Comparison of ENCODE assay signal across 8 cellular contexts in genomic region chr11:66267039-66267378, GRCh38. TPM values are rescaled to one million over a fixed set of nuclear protein-coding genes. Genes with fewer than 3 reads are reported as not detected.
DNase-seq lines count a peak whose midpoint lies in the region; ATAC-seq, FAIRE-seq and TF ChIP-seq lines count a peak whose summit lies in the region.

No MANE protein-coding gene starts in this region.

- H2AFZ ChIP-seq in HepG2 (ENCODE audit: low read length) = no peak overlapping the region

- TF ChIP-seq POLR2A in HepG2 (IDR thresholded peaks at IDR 0.05; ENCODE audit: insufficient read depth in 1 of 2, low read depth in 2 of 2, low read length in 2 of 2) = no peak

- peaks cover 10% of the 10 kb centered on the region for H4K20me1 ChIP-seq in HepG2 (ENCODE audit: insufficient read depth, low read length)

- intact Hi-C loops in HepG2 (cut with micrococcal nuclease; ENCODE audit: unreplicated experiment) (no loop called here), mucosa of descending colon (cut with DNase I, micrococcal nuclease) (no loop called here)

- TF ChIP-seq RAD21 in HepG2 (CRISPR knock-in tag; IDR thresholded peaks at IDR 0.05) = no peak

- H3K79me2 ChIP-seq in HepG2 (ENCODE audit: insufficient read depth, low read length) = peaks cover 24% of the 10 kb centered on the region

- H3K36me3 ChIP-seq in HepG2 (replicated peaks in 1 of 2; ENCODE audit: control insufficient read depth in 1 of 2, insufficient read depth in 2 of 2, low read length in 2 of 2) (peaks cover 8 to 12% of the 10 kb centered on the region in 2 experiments; a peak in 4 of 5 replicates), thoracic aorta (peaks cover 26% of the 10 kb centered on the region), mucosa of descending colon (ENCODE audit: low read depth) (peaks cover 3% of the 10 kb centered on the region)

- H3K4me3 Mint-ChIP-seq in T-helper 2 cell treated with Interferon-gamma antibody and Interleukin-4, amounts not matched to agents 5 μg/mL and 100 μg/mL, for 36 hours = peak overlapping the region; percentile 99
- peak overlapping the region; percentile 85 to 97 (median 93) for H3K4me3 Mint-ChIP-seq in brain

- H3K4me2 ChIP-seq in HepG2 (ENCODE audit: low read depth, low read length) = peak overlapping the region; percentile 47; the same call in 1 of the 2 replicates

- no peaks in the 10 kb centered on the region; a peak in 1 of 5 replicates for H3K27me3 ChIP-seq in HepG2 (ENCODE audit: control insufficient read depth in 1 of 2, insufficient read depth in 2 of 2, low read length in 2 of 2)
- no peaks in the 10 kb centered on the region for H3K27me3 ChIP-seq in thoracic aorta (replicated peaks; ENCODE audit: insufficient read depth)

- TF ChIP-seq EP300 in HepG2 (IDR thresholded peaks at IDR 0.05; ENCODE audit: low read depth in 2 of 2, low read length in 2 of 2) = no peak
- no peak for TF ChIP-seq EP300 in HepG2 (CRISPR knock-in tag; IDR thresholded peaks at IDR 0.05; ENCODE audit: borderline replicate concordance)

- H3K9me3 ChIP-seq in HepG2 (ENCODE audit: low read length) (no peaks in the 10 kb centered on the region), thoracic aorta (no peaks in the 10 kb centered on the region), mucosa of descending colon (no peaks in the 10 kb centered on the region)

- no peaks in the 10 kb centered on the region for H3K27me3 Mint-ChIP-seq in T-helper 2 cell treated with Interferon-gamma antibody and Interleukin-4, amounts not matched to agents 5 μg/mL and 100 μg/mL, for 36 hours (ENCODE audit: low read depth)
- H3K27me3 Mint-ChIP-seq in brain = peaks cover 10% of the 10 kb centered on the region

- peaks cover 13% of the 10 kb centered on the region for H3K4me1 ChIP-seq in HepG2 (ENCODE audit: insufficient read depth, low read length)
- peaks cover 15 to 29% of the 10 kb centered on the region in 2 donors for H3K4me1 ChIP-seq in thoracic aorta (ENCODE audit: control insufficient read depth in 1 of 2, low read depth in 2 of 2)
- peaks cover 16% of the 10 kb centered on the region for H3K4me1 ChIP-seq in mucosa of descending colon (ENCODE audit: low read depth)

- no peaks in the 10 kb centered on the region for H3K9me3 Mint-ChIP-seq in T-helper 2 cell treated with Interferon-gamma antibody and Interleukin-4, amounts not matched to agents 5 μg/mL and 100 μg/mL, for 36 hours
- H3K9me3 Mint-ChIP-seq in brain = peaks cover 0 to 10% (median 0%) of the 10 kb centered on the region in 5 experiments

- TF ChIP-seq CTCF in brain (conservative IDR thresholded peaks at IDR 0.05) (no peak), HepG2 (CRISPR knock-in tag; IDR thresholded peaks at IDR 0.05) (no peak), thoracic aorta (IDR thresholded peaks at IDR 0.05) (no peak), mucosa of descending colon (IDR thresholded peaks at IDR 0.05) (no peak)

- ATAC-seq in HepG2 (no peak), thoracic aorta (ENCODE audit: insufficient number of reproducible peaks, low FRiP score, low read depth) (no peak), mucosa of descending colon (no peak)

- no peak for DNase-seq in T-helper 2 cell treated with Interferon-gamma antibody and Interleukin-4, amounts not matched to agents 5 μg/mL and 100 μg/mL, for 36 hours (ENCODE audit: low spot score)
- DNase-seq in T-helper 2 cell (no peak), HepG2 (ENCODE audit: low spot score) (no peak), thoracic aorta (ENCODE audit: low spot score) (no peak), dedifferentiated amniotic fluid mesenchymal stem cell (ENCODE audit: extremely low spot score) (no peak), NCI-H2227 (lab: John Stamatoyannopoulos, UW; ENCODE audit: unreplicated experiment) (no peak), mucosa of descending colon (no peak)

- peaks cover 31% of the 10 kb centered on the region for H3K36me3 Mint-ChIP-seq in T-helper 2 cell treated with Interferon-gamma antibody and Interleukin-4, amounts not matched to agents 5 μg/mL and 100 μg/mL, for 36 hours (ENCODE audit: low read depth)
- H3K36me3 Mint-ChIP-seq in brain = peaks cover 27% of the 10 kb centered on the region

- no TSS peak for BruUV-seq in HepG2 (replicated peaks; lab: Mats Ljungman, UMichigan)

- no peak overlapping the region; the same call in 1 of the 2 replicates for H3K9ac ChIP-seq in HepG2 (ENCODE audit: insufficient read depth, low read depth, low read length)

- in situ Hi-C loops in HepG2 (cut with HindIII; ENCODE audit: extremely low pct_ligation_motif_present, low pct_unique_long_range_greater_than_20kb) = no loop called here

- WGBS in HepG2 (ENCODE audit: low lambda C conversion rate) = 94% methylated on average over 13 of the region's 13 CpGs

- FAIRE-seq in HepG2 (lab: Jason Lieb, UNC) = no peak

- CTCF ChIA-PET in HepG2 (lab: Yijun Ruan, JAX; ENCODE audit: low intra/inter-chr PET ratio, low total read pairs) = no interaction called here

- peak overlapping the region; percentile 58 for H3K27ac Mint-ChIP-seq in T-helper 2 cell treated with Interferon-gamma antibody and Interleukin-4, amounts not matched to agents 5 μg/mL and 100 μg/mL, for 36 hours
- H3K27ac Mint-ChIP-seq in brain = peak overlapping the region; percentile 95 to 98 (median 96)

- H3K4me1 Mint-ChIP-seq in T-helper 2 cell treated with Interferon-gamma antibody and Interleukin-4, amounts not matched to agents 5 μg/mL and 100 μg/mL, for 36 hours (ENCODE audit: low read depth) = peaks cover 24% of the 10 kb centered on the region
- peaks cover 33% of the 10 kb centered on the region for H3K4me1 Mint-ChIP-seq in brain

- H3K4me3 ChIP-seq in HepG2 (replicated peaks in 1 of 3; ENCODE audit: insufficient read depth in 1 of 3, low read depth in 2 of 3, low read length in 3 of 3) (peak overlapping the region in 1 of 3 experiments; percentile 98; a peak in 1 of 6 replicates), thoracic aorta (peak overlapping the region; percentile 94), mucosa of descending colon (no peak overlapping the region)

- POLR2A ChIA-PET in HepG2 (lab: Yijun Ruan, JAX) = interaction anchor here (0.7 to 4.0 kb wide), 6 partner anchors 22 to 215 kb away, joined by 3 to 31 read pairs (median 6); partner anchors contain the start of genes SF3B2 and YIF1A

- H3K27ac ChIP-seq in HepG2 (ENCODE audit: extremely low read length, insufficient read depth, low read length) (no peak overlapping the region), thoracic aorta (peak overlapping the region; percentile 95 to 97)

RNA-seq across cellular contexts. Expression of gene RAB1B, which starts 1.4 kb away (rescaled TPM):
- polyA plus RNA-seq in brain (ENCODE audit: insufficient read depth, low read depth, low replicate concordance) (297 TPM), HepG2 (2011; rRNA removed) (87.9 and 97.8 TPM in 2 replicates)
- total RNA-seq in HepG2 (2016; rRNA removed; fragmentation: Illumina TruSeq; extraction: Trizol) (73.7 and 77.9 TPM in 2 replicates), thoracic aorta (10 to 100 TPM; 57.2 to 96.0 TPM), mucosa of descending colon (100 to 1,000 TPM; 154 to 210 (median 191) TPM)
- total RNA-seq in HepG2 (2016; cell fraction: cytosol; rRNA removed; fragmentation: Illumina TruSeq; extraction: Trizol; ENCODE audit: low read depth) = 22.8 and 24.5 TPM in 2 replicates
- 71.1 and 82.5 TPM in 2 replicates for total RNA-seq in HepG2 (2016; cell fraction: insoluble cytoplasmic fraction; rRNA removed; fragmentation: Illumina TruSeq; extraction: Trizol)
- 43.6 and 49.5 TPM in 2 replicates for total RNA-seq in HepG2 (2016; cell fraction: membrane; rRNA removed; fragmentation: Illumina TruSeq; extraction: Trizol)
- total RNA-seq in HepG2 (2016; cell fraction: nucleus; rRNA removed; fragmentation: Illumina TruSeq; extraction: Trizol) = 29.4 and 33.2 TPM in 2 replicates
- polyA plus RNA-seq in HepG2 (2011; cell fraction: cytosol; rRNA removed) = 86.4 and 116 TPM in 2 replicates
- polyA plus RNA-seq in HepG2 (2011; cell fraction: nucleus; rRNA removed) = 58.8 and 60.5 TPM in 2 replicates
- polyA plus RNA-seq in HepG2 (2012) = 48.5 and 57.1 TPM in 2 replicates
- polyA plus RNA-seq in HepG2 (2016; cell fraction: cytosol; fragmentation: Illumina TruSeq; extraction: Trizol; ENCODE audit: low read depth) = 28.9 and 32.8 TPM in 2 replicates
- polyA plus RNA-seq in HepG2 (2016; cell fraction: insoluble cytoplasmic fraction; fragmentation: Illumina TruSeq; extraction: Trizol; ENCODE audit: low read depth) = 89.9 and 95.0 TPM in 2 replicates
- polyA plus RNA-seq in HepG2 (2016; cell fraction: membrane; fragmentation: Illumina TruSeq; extraction: Trizol; ENCODE audit: low read depth) = 51.2 TPM in 2 replicates
- polyA plus RNA-seq in HepG2 (2016; cell fraction: nucleus; fragmentation: Illumina TruSeq; extraction: Trizol; ENCODE audit: insufficient read depth, low read depth) = 63.8 and 71.2 TPM in 2 replicates
- polyA minus RNA-seq in HepG2 (2011; rRNA and poly(A)+ RNA removed; ENCODE audit: low replicate concordance) = 142 and 271 TPM in 2 replicates
- 48.5 and 50.0 TPM in 2 replicates for polyA minus RNA-seq in HepG2 (2011; cell fraction: cytosol; rRNA and poly(A)+ RNA removed)
- 7.7 and 9.4 TPM in 2 replicates for polyA minus RNA-seq in HepG2 (2011; cell fraction: nucleus; rRNA and poly(A)+ RNA removed)

RNA-seq across cellular contexts. Expression of gene KLC2, which starts 9.5 kb away (rescaled TPM):
- 122 TPM for polyA plus RNA-seq in brain (ENCODE audit: insufficient read depth, low read depth, low replicate concordance)
- 5.8 and 8.9 TPM in 2 replicates for total RNA-seq in HepG2 (2016; rRNA removed; fragmentation: Illumina TruSeq; extraction: Trizol)
- total RNA-seq in HepG2 (2016; cell fraction: cytosol; rRNA removed; fragmentation: Illumina TruSeq; extraction: Trizol; ENCODE audit: low read depth) = 2.9 and 4.1 TPM in 2 replicates
- 6.4 and 10.4 TPM in 2 replicates for total RNA-seq in HepG2 (2016; cell fraction: insoluble cytoplasmic fraction; rRNA removed; fragmentation: Illumina TruSeq; extraction: Trizol)
- 5.1 and 5.2 TPM in 2 replicates for total RNA-seq in HepG2 (2016; cell fraction: membrane; rRNA removed; fragmentation: Illumina TruSeq; extraction: Trizol)
- total RNA-seq in HepG2 (2016; cell fraction: nucleus; rRNA removed; fragmentation: Illumina TruSeq; extraction: Trizol) = 7.2 and 9.9 TPM in 2 replicates
- polyA plus RNA-seq in HepG2 (2011; rRNA removed) = 9.2 and 13.5 TPM in 2 replicates
- polyA plus RNA-seq in HepG2 (2011; cell fraction: cytosol; rRNA removed) = 6.2 and 8.0 TPM in 2 replicates
- 37.0 and 38.9 TPM in 2 replicates for polyA plus RNA-seq in HepG2 (2011; cell fraction: nucleus; rRNA removed)
- polyA plus RNA-seq in HepG2 (2012) = 8.0 and 20.4 TPM in 2 replicates
- 2.3 and 2.5 TPM in 2 replicates for polyA plus RNA-seq in HepG2 (2016; cell fraction: cytosol; fragmentation: Illumina TruSeq; extraction: Trizol; ENCODE audit: low read depth)
- polyA plus RNA-seq in HepG2 (2016; cell fraction: insoluble cytoplasmic fraction; fragmentation: Illumina TruSeq; extraction: Trizol; ENCODE audit: low read depth) = 10.3 and 13.3 TPM in 2 replicates
- 4.7 and 5.2 TPM in 2 replicates for polyA plus RNA-seq in HepG2 (2016; cell fraction: membrane; fragmentation: Illumina TruSeq; extraction: Trizol; ENCODE audit: low read depth)
- polyA plus RNA-seq in HepG2 (2016; cell fraction: nucleus; fragmentation: Illumina TruSeq; extraction: Trizol; ENCODE audit: insufficient read depth, low read depth) = 23.2 and 27.0 TPM in 2 replicates
- 17.2 and 38.7 TPM in 2 replicates for polyA minus RNA-seq in HepG2 (2011; rRNA and poly(A)+ RNA removed; ENCODE audit: low replicate concordance)
- 5.8 and 6.9 TPM in 2 replicates for polyA minus RNA-seq in HepG2 (2011; cell fraction: cytosol; rRNA and poly(A)+ RNA removed)
- 6.4 and 8.5 TPM in 2 replicates for polyA minus RNA-seq in HepG2 (2011; cell fraction: nucleus; rRNA and poly(A)+ RNA removed)
- total RNA-seq in thoracic aorta = 10 to 100 TPM; 48.6 to 55.9 TPM
- 10 to 100 TPM in 2 of 3 donors, 1 to 10 TPM in 1; 9.4 to 45.2 (median 10.8) TPM for total RNA-seq in mucosa of descending colon

RNA-seq across cellular contexts. Expression of gene CNIH2, which starts 11.0 kb away (rescaled TPM):
- polyA plus RNA-seq in brain (ENCODE audit: insufficient read depth, low read depth, low replicate concordance) = 146 TPM
- total RNA-seq in HepG2 (2016; rRNA removed; fragmentation: Illumina TruSeq; extraction: Trizol) = 0.18 and 0.60 TPM in 2 replicates
- total RNA-seq in HepG2 (2016; cell fraction: cytosol; rRNA removed; fragmentation: Illumina TruSeq; extraction: Trizol; ENCODE audit: low read depth) = 0.44 and 1.2 TPM in 2 replicates
- total RNA-seq in HepG2 (2016; cell fraction: insoluble cytoplasmic fraction; rRNA removed; fragmentation: Illumina TruSeq; extraction: Trizol) = 0.13 and 0.17 TPM in 2 replicates
- 1.2 TPM in 2 replicates for total RNA-seq in HepG2 (2016; cell fraction: membrane; rRNA removed; fragmentation: Illumina TruSeq; extraction: Trizol)
- total RNA-seq in HepG2 (2016; cell fraction: nucleus; rRNA removed; fragmentation: Illumina TruSeq; extraction: Trizol) = 0.47 and 0.69 TPM in 2 replicates
- polyA plus RNA-seq in HepG2 (2011; rRNA removed) = 0.25 and 0.69 TPM in 2 replicates
- 0.32 and 0.35 TPM in 2 replicates for polyA plus RNA-seq in HepG2 (2011; cell fraction: cytosol; rRNA removed)
- 0.47 and 0.55 TPM in 2 replicates for polyA plus RNA-seq in HepG2 (2011; cell fraction: nucleus; rRNA removed)
- 0.09 and 0.23 TPM in 2 replicates for polyA plus RNA-seq in HepG2 (2012)
- polyA plus RNA-seq in HepG2 (2016; cell fraction: cytosol; fragmentation: Illumina TruSeq; extraction: Trizol; ENCODE audit: low read depth) = 4.5 and 4.9 TPM in 2 replicates
- 0.73 and 0.97 TPM in 2 replicates for polyA plus RNA-seq in HepG2 (2016; cell fraction: insoluble cytoplasmic fraction; fragmentation: Illumina TruSeq; extraction: Trizol; ENCODE audit: low read depth)
- 4.7 and 4.8 TPM in 2 replicates for polyA plus RNA-seq in HepG2 (2016; cell fraction: membrane; fragmentation: Illumina TruSeq; extraction: Trizol; ENCODE audit: low read depth)
- polyA plus RNA-seq in HepG2 (2016; cell fraction: nucleus; fragmentation: Illumina TruSeq; extraction: Trizol; ENCODE audit: insufficient read depth, low read depth) = 0.59 and 1.3 TPM in 2 replicates
- 0.26 TPM in 1 of 2 replicates, not detected in the other for polyA minus RNA-seq in HepG2 (2011; rRNA and poly(A)+ RNA removed; ENCODE audit: low replicate concordance)
- polyA minus RNA-seq in HepG2 (2011; cell fraction: cytosol; rRNA and poly(A)+ RNA removed) = not detected in 2 replicates
- polyA minus RNA-seq in HepG2 (2011; cell fraction: nucleus; rRNA and poly(A)+ RNA removed) = not detected in 2 replicates
- total RNA-seq in thoracic aorta = not detected
- 1 to 10 TPM; 1.0 to 1.9 (median 1.3) TPM for total RNA-seq in mucosa of descending colon

RNA-seq across cellular contexts. Expression of gene YIF1A, which starts 21.9 kb away (rescaled TPM):
- polyA plus RNA-seq in brain (ENCODE audit: insufficient read depth, low read depth, low replicate concordance) = 118 TPM
- 78.9 and 145 TPM in 2 replicates for total RNA-seq in HepG2 (2016; rRNA removed; fragmentation: Illumina TruSeq; extraction: Trizol)
- total RNA-seq in HepG2 (2016; cell fraction: cytosol; rRNA removed; fragmentation: Illumina TruSeq; extraction: Trizol; ENCODE audit: low read depth) = 67.9 and 97.5 TPM in 2 replicates
- total RNA-seq in HepG2 (2016; cell fraction: insoluble cytoplasmic fraction; rRNA removed; fragmentation: Illumina TruSeq; extraction: Trizol) = 79.1 and 144 TPM in 2 replicates
- 74.6 and 94.5 TPM in 2 replicates for total RNA-seq in HepG2 (2016; cell fraction: membrane; rRNA removed; fragmentation: Illumina TruSeq; extraction: Trizol)
- 100 and 123 TPM in 2 replicates for total RNA-seq in HepG2 (2016; cell fraction: nucleus; rRNA removed; fragmentation: Illumina TruSeq; extraction: Trizol)
- 133 and 166 TPM in 2 replicates for polyA plus RNA-seq in HepG2 (2011; rRNA removed)
- 145 and 216 TPM in 2 replicates for polyA plus RNA-seq in HepG2 (2011; cell fraction: cytosol; rRNA removed)
- polyA plus RNA-seq in HepG2 (2011; cell fraction: nucleus; rRNA removed) = 188 and 197 TPM in 2 replicates
- 82.1 and 113 TPM in 2 replicates for polyA plus RNA-seq in HepG2 (2012)
- polyA plus RNA-seq in HepG2 (2016; cell fraction: cytosol; fragmentation: Illumina TruSeq; extraction: Trizol; ENCODE audit: low read depth) = 70.4 and 85.6 TPM in 2 replicates
- polyA plus RNA-seq in HepG2 (2016; cell fraction: insoluble cytoplasmic fraction; fragmentation: Illumina TruSeq; extraction: Trizol; ENCODE audit: low read depth) = 74.0 and 87.7 TPM in 2 replicates
- 69.4 and 78.0 TPM in 2 replicates for polyA plus RNA-seq in HepG2 (2016; cell fraction: membrane; fragmentation: Illumina TruSeq; extraction: Trizol; ENCODE audit: low read depth)
- polyA plus RNA-seq in HepG2 (2016; cell fraction: nucleus; fragmentation: Illumina TruSeq; extraction: Trizol; ENCODE audit: insufficient read depth, low read depth) = 157 and 186 TPM in 2 replicates
- polyA minus RNA-seq in HepG2 (2011; rRNA and poly(A)+ RNA removed; ENCODE audit: low replicate concordance) = 241 and 330 TPM in 2 replicates
- polyA minus RNA-seq in HepG2 (2011; cell fraction: cytosol; rRNA and poly(A)+ RNA removed) = 159 and 162 TPM in 2 replicates
- polyA minus RNA-seq in HepG2 (2011; cell fraction: nucleus; rRNA and poly(A)+ RNA removed) = 44.9 and 46.5 TPM in 2 replicates
- total RNA-seq in thoracic aorta = 100 to 1,000 TPM in 1 of 2 donors, 10 to 100 TPM in 1; 65.4 to 155 TPM
- 10 to 100 TPM; 66.1 to 93.5 (median 77.9) TPM for total RNA-seq in mucosa of descending colon

RNA-seq across cellular contexts. Expression of gene TMEM151A, which starts 24.7 kb away (rescaled TPM):
- 54.6 TPM for polyA plus RNA-seq in brain (ENCODE audit: insufficient read depth, low read depth, low replicate concordance)
- 0.10 and 0.18 TPM in 2 replicates for total RNA-seq in HepG2 (2016; rRNA removed; fragmentation: Illumina TruSeq; extraction: Trizol)
- total RNA-seq in HepG2 (2016; cell fraction: cytosol; rRNA removed; fragmentation: Illumina TruSeq; extraction: Trizol; ENCODE audit: low read depth) = 0.09 and 0.10 TPM in 2 replicates
- total RNA-seq in HepG2 (2016; cell fraction: insoluble cytoplasmic fraction; rRNA removed; fragmentation: Illumina TruSeq; extraction: Trizol) = 0.09 and 0.13 TPM in 2 replicates
- 0.10 and 0.15 TPM in 2 replicates for total RNA-seq in HepG2 (2016; cell fraction: membrane; rRNA removed; fragmentation: Illumina TruSeq; extraction: Trizol)
- 0.13 and 0.19 TPM in 2 replicates for total RNA-seq in HepG2 (2016; cell fraction: nucleus; rRNA removed; fragmentation: Illumina TruSeq; extraction: Trizol)
- polyA plus RNA-seq in HepG2 (2011; rRNA removed) = 0.33 and 0.48 TPM in 2 replicates
- polyA plus RNA-seq in HepG2 (2011; cell fraction: cytosol; rRNA removed) = 0.35 and 0.48 TPM in 2 replicates
- polyA plus RNA-seq in HepG2 (2011; cell fraction: nucleus; rRNA removed) = 0.74 and 0.76 TPM in 2 replicates
- 0.40 and 0.52 TPM in 2 replicates for polyA plus RNA-seq in HepG2 (2012)
- 0.07 TPM in 1 of 2 replicates, not detected in the other for polyA plus RNA-seq in HepG2 (2016; cell fraction: cytosol; fragmentation: Illumina TruSeq; extraction: Trizol; ENCODE audit: low read depth)
- polyA plus RNA-seq in HepG2 (2016; cell fraction: insoluble cytoplasmic fraction; fragmentation: Illumina TruSeq; extraction: Trizol; ENCODE audit: low read depth) = 0.14 and 0.15 TPM in 2 replicates
- polyA plus RNA-seq in HepG2 (2016; cell fraction: membrane; fragmentation: Illumina TruSeq; extraction: Trizol; ENCODE audit: low read depth) = 0.11 and 0.16 TPM in 2 replicates
- 0.17 and 0.18 TPM in 2 replicates for polyA plus RNA-seq in HepG2 (2016; cell fraction: nucleus; fragmentation: Illumina TruSeq; extraction: Trizol; ENCODE audit: insufficient read depth, low read depth)
- 0.09 and 1.0 TPM in 2 replicates for polyA minus RNA-seq in HepG2 (2011; rRNA and poly(A)+ RNA removed; ENCODE audit: low replicate concordance)
- polyA minus RNA-seq in HepG2 (2011; cell fraction: cytosol; rRNA and poly(A)+ RNA removed) = 0.26 and 0.30 TPM in 2 replicates
- 0.62 and 0.77 TPM in 2 replicates for polyA minus RNA-seq in HepG2 (2011; cell fraction: nucleus; rRNA and poly(A)+ RNA removed)
- total RNA-seq in thoracic aorta = under 1 TPM in 1 of 2 donors, not detected in 1; 0.27 TPM
- under 1 TPM; 0.17 to 0.38 (median 0.27) TPM for total RNA-seq in mucosa of descending colon
